ENCODE assay signal across 14 cellular contexts in the genomic region with DNA sequence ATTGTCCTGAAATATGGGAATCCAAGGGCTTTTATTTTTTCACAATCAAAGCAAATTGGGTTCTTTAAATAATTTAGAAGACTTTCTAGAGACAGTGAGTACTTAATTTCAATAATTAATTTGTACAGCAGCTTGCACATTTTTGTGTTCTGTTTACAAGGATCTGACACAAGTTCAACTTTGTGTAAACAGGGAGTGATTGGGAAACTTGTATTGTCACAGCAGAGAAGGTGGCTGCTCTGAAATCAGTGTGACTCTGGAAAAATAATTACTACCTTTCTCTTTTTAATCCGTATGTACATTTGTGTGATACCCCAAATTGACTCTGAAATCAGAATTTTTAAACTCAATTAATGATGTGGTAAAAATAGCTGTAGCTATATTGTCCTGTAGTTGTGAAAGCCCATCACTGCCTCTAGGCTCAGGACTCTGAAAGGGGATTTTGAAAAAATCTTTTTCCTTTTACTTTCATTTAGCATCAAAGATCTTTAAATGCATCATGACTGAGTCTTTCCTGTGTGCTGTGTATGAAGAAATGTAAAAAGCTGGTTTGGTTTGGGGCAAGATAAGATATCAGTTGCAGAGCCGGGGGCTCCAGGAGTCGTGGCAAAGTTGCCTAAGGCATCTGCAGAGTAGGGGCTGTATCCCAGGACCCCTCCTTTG. TPM values are rescaled to one million over a fixed set of nuclear protein-coding genes. Genes with fewer than 3 reads are reported as not detected.
DNase-seq lines count a peak whose midpoint lies in the region; ATAC-seq and TF ChIP-seq lines count a peak whose summit lies in the region.
"Had no signal": no experiment of that assay in that cellular context is flagged by ENCODE, and none has a peak within 500 bp of the region (broad histone marks: within the 10 kb centered on the region; RNA-seq: fewer than 3 reads in every experiment).

No MANE protein-coding gene starts in this region.

- peaks cover 0 to 3% (median 0%) of the 10 kb centered on the region in 6 donors for H3K4me1 ChIP-seq in spleen
- H3K4me1 ChIP-seq: ascending aorta, left lung had no signal

- intact Hi-C loops in spleen (cut with DNase I; ENCODE audit: low total_unique reads): loop anchor here (5.0 kb wide), 1 partner anchor 415 kb away; no protein-coding TSS in a partner anchor

- no peaks in the 10 kb centered on the region for H3K27me3 ChIP-seq in spleen (replicated peaks in 1 of 7)
- H3K27me3 ChIP-seq: ascending aorta, esophagus squamous epithelium, left lung had no signal

- no peaks in the 10 kb centered on the region for H3K9me3 ChIP-seq in spleen
- H3K9me3 ChIP-seq: ascending aorta, esophagus squamous epithelium, left lung had no signal

- WGBS in spleen, 5 donors: 48 to 71% (median 55%) methylated on average over 3 of the region's 3 CpGs

- TF ChIP-seq POLR2A in spleen (IDR thresholded peaks at IDR 0.05): no peak

- H3K27ac ChIP-seq in spleen: no peak overlapping the region
- H3K27ac ChIP-seq: ascending aorta, esophagus squamous epithelium, left lung had no signal

- DNase-seq in iris pigment epithelial cell (ENCODE audit: low read depth) (peak; percentile 24), spleen (no peak), T-helper 9 cell (no peak)
- DNase-seq in activated CD4-positive, CD25-positive, alpha-beta regulatory T cell treated with anti-CD3 and anti-CD28 coated beads, Interleukin-2, amount 50 U/mL, for 72 hours: no peak
- DNase-seq: activated CD4-positive, alpha-beta T cell treated with anti-CD3 and anti-CD28 coated beads, Interleukin-2, amount 50 U/mL, for 1 hour; esophagus squamous epithelium; left lung; NCI-H1694 treated with DMSO at 0.1 percent for 48 hours; SHP77 treated with DMSO at 0.1 percent for 48 hours had no signal

- H3K4me3 ChIP-seq in spleen: no peak overlapping the region
- H3K4me3 ChIP-seq: ascending aorta, esophagus squamous epithelium, left lung had no signal

- ATAC-seq in GM18907 (IDR thresholded peaks at IDR 0.05; ENCODE audit: unreplicated experiment) (peak; percentile 87), GM21619 (IDR thresholded peaks at IDR 0.05; ENCODE audit: unreplicated experiment) (peak; percentile 83), HG03175 (IDR thresholded peaks at IDR 0.05; ENCODE audit: unreplicated experiment) (peak; percentile 81)
- ATAC-seq: HCT116, left lung had no signal

- H3K36me3 ChIP-seq in spleen: no peaks in the 10 kb centered on the region
- H3K36me3 ChIP-seq: ascending aorta, esophagus squamous epithelium, left lung had no signal

- no peak for TF ChIP-seq CTCF in spleen (IDR thresholded peaks at IDR 0.05 in 8 of 11, conservative IDR thresholded peaks at IDR 0.05 in 3 of 11)

RNA-seq across cellular contexts. Expression of gene MFSD1, which starts 45.1 kb away (rescaled TPM):
- total RNA-seq in spleen: 100 to 1,000 TPM in 5 of 7 donors, 10 to 100 TPM in 2; 65.6 to 155 (median 129) TPM
- 10 to 100 TPM; 34.5 to 46.3 (median 42.9) TPM for polyA plus RNA-seq in spleen
